In genomic region chr1:20673626-20674025, GRCh38 we compare ENCODE assay signal across 2 cellular contexts. TPM values are rescaled to one million over a fixed set of nuclear protein-coding genes. Genes with fewer than 3 reads are reported as not detected.
"Had no signal": no experiment of that assay in that cellular context is flagged by ENCODE, and none has a peak within 500 bp of the region (broad histone marks: within the 10 kb centered on the region; RNA-seq: fewer than 3 reads in every experiment).

No MANE protein-coding gene starts in this region.

RNA-seq across cellular contexts. Expression of gene KIF17, which starts 44.2 kb away (rescaled TPM):
- total RNA-seq: HT-29 had no signal
- polyA plus RNA-seq: IgD-negative memory B cell had no signal

RNA-seq across cellular contexts. Expression of gene SH2D5, which starts 58.9 kb away (rescaled TPM):
- polyA plus RNA-seq: IgD-negative memory B cell had no signal
